ENCODE assay signal across 8 cellular contexts in genomic region chr16:25031132-25031440, GRCh38. TPM values are rescaled to one million over a fixed set of nuclear protein-coding genes. Genes with fewer than 3 reads are reported as not detected.
DNase-seq lines count a peak whose midpoint lies in the region; ATAC-seq and TF ChIP-seq lines count a peak whose summit lies in the region.

No MANE protein-coding gene starts in this region.

- DNase-seq in choroid plexus epithelial cell (ENCODE audit: low read depth) (no peak), osteocyte (ENCODE audit: extremely low spot score, unreplicated experiment) (no peak), epidermal melanocyte (ENCODE audit: insufficient read length, low spot score) (no peak), DMS153 (lab: John Stamatoyannopoulos, UW) (no peak)
- no peak for DNase-seq in activated effector memory CD4-positive, alpha-beta T cell treated with anti-CD3 and anti-CD28 coated beads, Interleukin-2, amount 50 U/mL, for 16 hours

- H3K4me1 Mint-ChIP-seq in osteocyte (ENCODE audit: unreplicated experiment): peaks cover 27% of the 10 kb centered on the region

- ATAC-seq in GM18498 (IDR thresholded peaks at IDR 0.05; ENCODE audit: unreplicated experiment): peak; percentile 7
- peak; percentile 3 for ATAC-seq in HG03342 (IDR thresholded peaks at IDR 0.05; ENCODE audit: unreplicated experiment)
- no peak for ATAC-seq in GM18907 (IDR thresholded peaks at IDR 0.05; ENCODE audit: unreplicated experiment)

- H3K9me3 Mint-ChIP-seq in osteocyte (ENCODE audit: unreplicated experiment): no peaks in the 10 kb centered on the region

- H3K4me3 Mint-ChIP-seq in osteocyte (ENCODE audit: unreplicated experiment): peak overlapping the region; percentile 62

- no peak for TF ChIP-seq CTCF in choroid plexus epithelial cell (conservative IDR thresholded peaks at IDR 0.05; ENCODE audit: low read depth, low read length)
- no peak for TF ChIP-seq CTCF in osteocyte (IDR thresholded peaks at IDR 0.05)

- peak overlapping the region; percentile 75 for H3K27ac Mint-ChIP-seq in osteocyte (ENCODE audit: unreplicated experiment)

- H3K4me3 ChIP-seq in choroid plexus epithelial cell (ENCODE audit: low read depth, low read length): peak overlapping the region; percentile 25

- H3K27me3 Mint-ChIP-seq in osteocyte (ENCODE audit: unreplicated experiment): no peaks in the 10 kb centered on the region

- H3K36me3 Mint-ChIP-seq in osteocyte (ENCODE audit: unreplicated experiment): no peaks in the 10 kb centered on the region

RNA-seq across cellular contexts. Expression of gene ARHGAP17, which starts 15.9 kb away (rescaled TPM):
- 93.4 and 97.3 TPM in 2 replicates for total RNA-seq in osteocyte
